In the genomic region with DNA sequence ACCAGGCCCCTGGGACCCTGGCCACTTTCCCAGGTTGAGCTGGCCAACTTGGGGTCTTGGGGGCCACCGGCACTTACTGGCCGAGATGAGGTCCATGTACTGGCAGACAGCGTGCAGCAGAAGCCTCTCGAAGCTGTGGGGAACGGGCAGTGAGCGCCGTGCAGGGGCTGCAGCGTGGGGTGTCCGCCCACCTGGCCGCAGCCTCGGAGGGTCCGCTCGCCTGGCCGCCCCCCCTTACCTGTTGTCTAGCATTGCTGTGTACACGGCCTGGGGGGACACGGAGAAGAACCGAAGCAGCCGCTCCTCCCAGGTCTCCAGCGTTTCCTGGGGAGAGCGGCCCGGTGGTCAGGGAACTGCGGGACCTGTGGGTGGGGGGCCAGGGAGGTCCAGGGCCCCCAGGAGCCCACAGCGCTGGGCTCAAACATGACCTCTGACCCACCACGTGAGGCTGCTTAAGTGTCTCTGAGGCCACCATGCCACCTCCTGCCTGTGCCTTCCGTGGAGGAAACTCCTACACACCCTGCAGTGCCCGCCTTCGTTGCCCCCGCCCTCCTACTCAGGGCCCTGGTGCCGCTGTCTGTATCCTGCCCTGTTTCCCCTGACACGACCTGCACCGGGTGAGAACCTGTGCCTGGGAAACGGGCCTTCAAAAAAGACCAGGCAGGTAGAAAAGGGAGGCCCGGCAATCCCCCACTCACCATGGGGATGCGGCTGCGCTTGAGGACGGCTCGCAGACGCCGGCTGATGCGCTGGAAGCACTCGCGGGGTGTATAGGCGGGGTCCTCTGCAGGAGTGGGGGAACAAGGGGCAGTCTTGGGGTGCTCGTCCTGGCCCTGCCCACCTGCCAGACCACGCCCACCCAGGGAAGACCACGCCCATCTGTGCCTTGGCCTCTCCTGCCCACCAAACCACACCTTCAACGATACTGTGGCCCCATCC, we compare ENCODE assay signal across 1 cellular context.
TF ChIP-seq lines count a peak whose summit lies in the region.

No MANE protein-coding gene starts in this region.

TF ChIP-seq in HCT116, 20 proteins besides CTCF, POLR2A, EP300 and RAD21:
- TF ChIP-seq ZFX (IDR thresholded peaks at IDR 0.05) (no peak), CBX3 (IDR thresholded peaks at IDR 0.05; ENCODE audit: low read depth) (no peak)
